ENCODE assay signal across 22 cellular contexts in the genomic region with DNA sequence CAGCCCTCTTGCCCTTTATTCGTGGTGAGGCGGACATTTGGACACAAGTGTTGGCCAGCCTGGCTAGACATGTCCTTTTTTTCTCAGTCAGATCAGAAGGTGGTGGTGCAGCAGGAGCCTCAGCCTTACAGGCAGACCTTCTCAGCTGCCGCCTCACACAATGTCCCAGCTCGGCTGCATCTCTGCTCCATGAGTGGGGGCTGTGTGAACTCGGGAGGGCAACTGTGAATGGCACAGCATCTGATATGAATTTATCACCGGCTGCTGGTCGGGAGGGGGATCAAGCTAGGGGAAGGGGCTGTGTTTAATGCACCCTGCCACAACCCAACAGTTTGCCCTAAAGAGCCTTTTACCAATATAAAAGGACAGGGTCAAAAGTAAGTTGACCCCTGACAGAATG.
DNase-seq lines count a peak whose midpoint lies in the region; ATAC-seq and TF ChIP-seq lines count a peak whose summit lies in the region.
"Had no signal": no experiment of that assay in that cellular context is flagged by ENCODE, and none has a peak within 500 bp of the region (broad histone marks: within the 10 kb centered on the region; RNA-seq: fewer than 3 reads in every experiment).

No MANE protein-coding gene starts in this region.

- peak overlapping the region in 2 of 3 experiments; percentile 6 to 49; a peak in 4 of 7 replicates for H3K27ac Mint-ChIP-seq in H9
- 0 out of 2 replicates have a peak overlapping the region, but pooled peaks have one; percentile 48 for H3K27ac Mint-ChIP-seq in WTC11
- H3K27ac Mint-ChIP-seq: HFFc6, IgD-negative memory B cell had no signal

- POLR2A ChIA-PET in WTC11 (lab: Charles Lee) = no interaction called here

- H2BK15ac ChIP-seq in H9 (ENCODE audit: low read depth, low read length) = no peak overlapping the region
- H2BK15ac ChIP-seq in neuronal stem cell (ENCODE audit: low read length) = no peak overlapping the region

- H4K5ac ChIP-seq in H9 (ENCODE audit: insufficient read length, low read depth, low read length) = no peak overlapping the region

- H3K23me2 ChIP-seq in H9 (ENCODE audit: insufficient read length, low read depth, low read length, poor library complexity, severe bottlenecking) = no peaks in the 10 kb centered on the region

- no peak overlapping the region for H2BK20ac ChIP-seq in H9 (ENCODE audit: low read depth, low read length, poor library complexity, severe bottlenecking)

- H2BK12ac ChIP-seq in H9 (ENCODE audit: insufficient read length, low read depth, low read length) (no peak overlapping the region), neuronal stem cell (ENCODE audit: low read length) (no peak overlapping the region)

- H3K18ac ChIP-seq in H9 (ENCODE audit: insufficient read length, low read depth, low read length) = no peak overlapping the region
- peak overlapping the region; percentile 82 for H3K18ac ChIP-seq in neuronal stem cell (ENCODE audit: low read length)

- no peaks in the 10 kb centered on the region for H3K27me3 ChIP-seq in H9 (ENCODE audit: insufficient read depth, low read length)
- H3K27me3 ChIP-seq in neuronal stem cell (ENCODE audit: control insufficient read depth in 3 of 3, insufficient read depth in 3 of 3, low read depth in 1 of 3, low read length in 3 of 3) = peaks cover 0 to 14% (median 0%) of the 10 kb centered on the region in 3 experiments
- H3K27me3 ChIP-seq: BE2C, SJSA1 had no signal

- H2AK5ac ChIP-seq in H9 (ENCODE audit: insufficient read length, low read length) (no peak overlapping the region), neuronal stem cell (ENCODE audit: low read depth, low read length) (no peak overlapping the region)

- H3K79me1 ChIP-seq in H9 (ENCODE audit: insufficient read depth, low read depth, low read length, poor library complexity, severe bottlenecking) = no peaks in the 10 kb centered on the region
- no peaks in the 10 kb centered on the region for H3K79me1 ChIP-seq in neuronal stem cell (ENCODE audit: low read depth, low read length)

- no peaks in the 10 kb centered on the region for H3K9me3 ChIP-seq in H9 (ENCODE audit: control insufficient read depth, low read depth, low read length)
- no peaks in the 10 kb centered on the region for H3K9me3 ChIP-seq in neuronal stem cell (replicated peaks in 1 of 2; ENCODE audit: control insufficient read depth in 2 of 2, insufficient read depth in 1 of 2, low read depth in 1 of 2, low read length in 2 of 2)
- H3K9me3 ChIP-seq: A549, BE2C, SJSA1 had no signal

- H2AFZ ChIP-seq in H9 (ENCODE audit: low read length) (no peak overlapping the region), neuronal stem cell (ENCODE audit: low read length) (peak overlapping the region; percentile 79)

- H3K4me3 Mint-ChIP-seq in H9 (no peak overlapping the region), WTC11 (no peak overlapping the region)
- H3K4me3 Mint-ChIP-seq: HFFc6, IgD-negative memory B cell had no signal

- no peak overlapping the region for H3K56ac ChIP-seq in H9 (ENCODE audit: insufficient read length, low read depth, low read length)

- H3K4me1 ChIP-seq in H9 (ENCODE audit: insufficient read depth, low read length) (peaks cover 4% of the 10 kb centered on the region; the same call in 1 of the 2 replicates), neuronal stem cell (ENCODE audit: control insufficient read depth in 2 of 2, insufficient read depth in 1 of 2, low read depth in 1 of 2, low read length in 2 of 2) (peaks cover 20 to 46% of the 10 kb centered on the region in 2 donors)
- H3K4me1 ChIP-seq: A549, SJSA1 had no signal

- no peak overlapping the region for H3K23ac ChIP-seq in H9 (ENCODE audit: insufficient read length, low read depth, low read length)
- no peak overlapping the region for H3K23ac ChIP-seq in neuronal stem cell (ENCODE audit: low read depth, low read length, poor library complexity)

- H3K4me2 ChIP-seq in H9 (ENCODE audit: insufficient read depth, insufficient read length, low read length) = no peak overlapping the region
- peak overlapping the region; percentile 32 for H3K4me2 ChIP-seq in neuronal stem cell (ENCODE audit: insufficient read depth, low read length, poor library complexity, severe bottlenecking)
- H3K4me2 ChIP-seq: A549 had no signal

- WGBS in H9 (ENCODE audit: extremely low coverage, insufficient read length, low lambda C conversion rate) = no CpG with 5 or more reads among the region's 7 CpGs
- WGBS in neuronal stem cell (ENCODE audit: extremely low coverage in 2 of 2, insufficient read length in 2 of 2, insufficient replicate concordance in 1 of 2), 2 donors = no CpG with 5 or more reads among the region's 7 CpGs

- no peaks in the 10 kb centered on the region for H3K9me3 Mint-ChIP-seq in H9
- H3K9me3 Mint-ChIP-seq in WTC11 = no peaks in the 10 kb centered on the region
- H3K9me3 Mint-ChIP-seq: IgD-negative memory B cell had no signal

- H4K8ac ChIP-seq in H9 (replicated peaks; ENCODE audit: insufficient read length, low read depth, low read length) (no peak overlapping the region), neuronal stem cell (ENCODE audit: low read depth, low read length) (no peak overlapping the region)

- H3K4me1 Mint-ChIP-seq in H9 (peaks cover 24 to 31% of the 10 kb centered on the region in 2 experiments), WTC11 (peaks cover 46% of the 10 kb centered on the region)
- H3K4me1 Mint-ChIP-seq: IgD-negative memory B cell had no signal

- peaks cover 3% of the 10 kb centered on the region for H4K20me1 ChIP-seq in H9 (ENCODE audit: control insufficient read depth, insufficient read depth, insufficient read length)

- CTCF ChIA-PET in WTC11 (lab: Charles Lee) = interaction anchor here (2.5 kb wide), 1 partner anchor 92 kb away, joined by 7 read pairs; no protein-coding TSS in a partner anchor

- no peak overlapping the region for H3K4ac ChIP-seq in H9 (ENCODE audit: low read depth, low read length)
- H3K4ac ChIP-seq in neuronal stem cell (ENCODE audit: low read length) = no peak overlapping the region

- H3K27ac ChIP-seq in H9 (ENCODE audit: insufficient read length, low read depth, low read length) (no peak overlapping the region), neuronal stem cell (replicated peaks; ENCODE audit: low read length) (peak overlapping the region; percentile 55)
- H3K27ac ChIP-seq: A549, HL-60, SJSA1 had no signal

- no peaks in the 10 kb centered on the region for H3K79me2 ChIP-seq in H9 (ENCODE audit: insufficient read depth, low read length)

- H3K36me3 ChIP-seq in neuronal stem cell (replicated peaks in 1 of 2; ENCODE audit: control insufficient read depth in 2 of 2, insufficient read depth in 2 of 2, low read length in 2 of 2) = no peaks in the 10 kb centered on the region
- H3K36me3 ChIP-seq: BE2C, SJSA1 had no signal

- H4K91ac ChIP-seq in H9 (ENCODE audit: insufficient read length, low read depth, low read length) (no peak overlapping the region), neuronal stem cell (ENCODE audit: low read depth, low read length, poor library complexity) (no peak overlapping the region)

- H3T11ph ChIP-seq in H9 (ENCODE audit: low read length) = no peak overlapping the region

- H2BK120ac ChIP-seq in H9 (ENCODE audit: low read depth, low read length, poor library complexity, severe bottlenecking) (no peak overlapping the region), neuronal stem cell (ENCODE audit: low read depth, low read length) (peak overlapping the region; percentile 52)

- H3K14ac ChIP-seq in H9 (ENCODE audit: insufficient read depth, low read length) = no peak overlapping the region
- H3K14ac ChIP-seq in neuronal stem cell (ENCODE audit: low read length) = no peak overlapping the region

- no peaks in the 10 kb centered on the region for H3K27me3 Mint-ChIP-seq in H9 (ENCODE audit: low read depth)
- no peaks in the 10 kb centered on the region for H3K27me3 Mint-ChIP-seq in WTC11 (ENCODE audit: low read depth)

- TF ChIP-seq CTCF in H9 (conservative IDR thresholded peaks at IDR 0.05) (no peak), WTC11 (IDR thresholded peaks at IDR 0.05) (no peak)

- ATAC-seq in WTC11 (peak; percentile 36), GM19463 (IDR thresholded peaks at IDR 0.05; ENCODE audit: unreplicated experiment) (no peak)
- ATAC-seq: A549 had no signal

- no peak overlapping the region for H3K9ac ChIP-seq in H9 (ENCODE audit: extremely low read depth, insufficient read length, low read length)
- H3K9ac ChIP-seq in neuronal stem cell (ENCODE audit: low read depth, low read length, poor library complexity) = no peak overlapping the region

- H3K36me3 Mint-ChIP-seq in H9 (ENCODE audit: insufficient read depth in 1 of 3, low read depth in 3 of 3) (no peaks in the 10 kb centered on the region), WTC11 (no peaks in the 10 kb centered on the region)

- DNase-seq in H9 (no peak), WTC11 (ENCODE audit: low spot score) (no peak), islet precursor cell (peak; percentile 53), neuronal stem cell (ENCODE audit: low spot score) (no peak)
- DNase-seq in activated effector memory CD4-positive, alpha-beta T cell treated with anti-CD3 and anti-CD28 coated beads, Interleukin-2, amount 50 U/mL, for 16 hours = no peak
- DNase-seq in stimulated activated CD4-positive, alpha-beta T cell treated with anti-CD3 and anti-CD28 coated beads, Interleukin-15, amount 100 ng/mL, for 24 hours = no peak
- DNase-seq: BE2C, EL, GF-D8, H7, HFFc6, MV-4-11, NCI-H1105 treated with DMSO at 0.1 percent for 48 hours, NCI-H2029 treated with DMSO at 0.1 percent for 48 hours, NCI-H2171 treated with DMSO at 0.1 percent for 48 hours, NCI-H524 treated with DMSO at 0.1 percent for 48 hours, OCI-M1 had no signal

- no peak overlapping the region for H3K4me3 ChIP-seq in neuronal stem cell (ENCODE audit: low read length in 2 of 2)
- H3K4me3 ChIP-seq: A549, SJSA1 had no signal

- H2BK5ac ChIP-seq in H9 (ENCODE audit: insufficient read length, low read length) (no peak overlapping the region), neuronal stem cell (ENCODE audit: low read length) (no peak overlapping the region)

TF ChIP-seq in WTC11, 78 proteins besides CTCF, POLR2A, EP300 and RAD21:
- TF ChIP-seq HMGA2 (CRISPR knock-in tag; IDR thresholded peaks at IDR 0.05) (0 out of 2 replicates have a peak, but pooled peaks have one; percentile 24), IRF2 (CRISPR knock-in tag; IDR thresholded peaks at IDR 0.05; ENCODE audit: borderline replicate concordance, low read depth) (no peak)
